17 cellular contexts compared by ENCODE assay signal in genomic region chr20:8473459-8473858, GRCh38.
A peak's percentile ranks its signal among the peaks of the same experiment; 100 is the strongest.
DNase-seq lines count a peak whose midpoint lies in the region; TF ChIP-seq lines count a peak whose summit lies in the region.
"Had no signal": no experiment of that assay in that cellular context is flagged by ENCODE, and none has a peak within 500 bp of the region (broad histone marks: within the 10 kb centered on the region; RNA-seq: fewer than 3 reads in every experiment).

No MANE protein-coding gene starts in this region.

- TF ChIP-seq CTCF in endothelial cell (IDR thresholded peaks at IDR 0.05; ENCODE audit: unreplicated experiment) = no peak

- peaks cover 2% of the 10 kb centered on the region for H3K27me3 Mint-ChIP-seq in endothelial cell (ENCODE audit: unreplicated experiment)
- H3K27me3 Mint-ChIP-seq: activated CD8-positive, alpha-beta memory T cell treated with anti-CD3 and anti-CD28 coated beads, Interleukin-2, amount 10 ng/mL, durations not matched to agents 7 days and 5 days; memory B cell; stimulated activated naive CD8-positive, alpha-beta T cell treated with anti-CD3 and anti-CD28 coated beads, Interleukin-15, amount 100 ng/mL, for 72 hours had no signal

- no peak overlapping the region for H3K4me3 Mint-ChIP-seq in endothelial cell (ENCODE audit: unreplicated experiment)
- H3K4me3 Mint-ChIP-seq: activated CD8-positive, alpha-beta memory T cell treated with anti-CD3 and anti-CD28 coated beads, Interleukin-2, amount 10 ng/mL, durations not matched to agents 7 days and 5 days; CD8-positive, alpha-beta T cell; memory B cell; nephron; stimulated activated naive CD8-positive, alpha-beta T cell treated with anti-CD3 and anti-CD28 coated beads, Interleukin-15, amount 100 ng/mL, for 72 hours; T-helper 1 cell treated with Interleukin-12 subunit alpha and Interleukin-12 subunit beta and Interleukin-4 antibody, amounts not matched to agents 30 μg/mL and 1 μg/mL, for 36 hours had no signal

- H3K4me1 Mint-ChIP-seq in endothelial cell (ENCODE audit: unreplicated experiment) = no peaks in the 10 kb centered on the region
- H3K4me1 Mint-ChIP-seq: activated CD8-positive, alpha-beta memory T cell treated with anti-CD3 and anti-CD28 coated beads, Interleukin-2, amount 10 ng/mL, durations not matched to agents 7 days and 5 days; memory B cell; stimulated activated naive CD8-positive, alpha-beta T cell treated with anti-CD3 and anti-CD28 coated beads, Interleukin-15, amount 100 ng/mL, for 72 hours had no signal

- DNase-seq in NCI-H1436 treated with DMSO at 0.1 percent for 48 hours (lab: John Stamatoyannopoulos, UW) = peak; percentile 3
- no peak for DNase-seq in NCI-H1436 (lab: John Stamatoyannopoulos, UW)
- DNase-seq in GM03348 (ENCODE audit: low spot score) = peak; percentile 8
- peak; percentile 84 for DNase-seq in NCI-H69 (lab: John Stamatoyannopoulos, UW)
- DNase-seq in hepatic stellate cell (ENCODE audit: low spot score) = peak; percentile 3
- DNase-seq in foreskin melanocyte = no peak
- DNase-seq in activated T-cell treated with anti-CD3 and anti-CD28 coated beads for 4 hours = no peak
- DNase-seq in endothelial cell (ENCODE audit: low spot score) = no peak
- DNase-seq: activated CD4-positive, alpha-beta T cell treated with anti-CD3 and anti-CD28 coated beads for 1 hour; activated CD8-positive, alpha-beta memory T cell treated with anti-CD3 and anti-CD28 coated beads, Interleukin-2, amount 10 ng/mL, durations not matched to agents 7 days and 5 days; activated gamma-delta T cell; CD8-positive, alpha-beta T cell; NCI-H187; stimulated activated naive CD8-positive, alpha-beta T cell treated with anti-CD3 and anti-CD28 coated beads, Interleukin-15, amount 100 ng/mL, for 72 hours had no signal

- no peaks in the 10 kb centered on the region for H3K36me3 Mint-ChIP-seq in endothelial cell (ENCODE audit: low read depth, unreplicated experiment)
- H3K36me3 Mint-ChIP-seq: CD8-positive, alpha-beta T cell; memory B cell had no signal

- no peak overlapping the region for H3K27ac Mint-ChIP-seq in endothelial cell (ENCODE audit: unreplicated experiment)
- H3K27ac Mint-ChIP-seq: activated CD8-positive, alpha-beta memory T cell treated with anti-CD3 and anti-CD28 coated beads, Interleukin-2, amount 10 ng/mL, durations not matched to agents 7 days and 5 days; CD8-positive, alpha-beta T cell; memory B cell; nephron; T-helper 1 cell treated with Interleukin-12 subunit alpha and Interleukin-12 subunit beta and Interleukin-4 antibody, amounts not matched to agents 30 μg/mL and 1 μg/mL, for 36 hours had no signal

- H3K9me3 Mint-ChIP-seq in endothelial cell (ENCODE audit: unreplicated experiment) = no peaks in the 10 kb centered on the region
- H3K9me3 Mint-ChIP-seq: CD8-positive, alpha-beta T cell; memory B cell; nephron; stimulated activated naive CD8-positive, alpha-beta T cell treated with anti-CD3 and anti-CD28 coated beads, Interleukin-15, amount 100 ng/mL, for 72 hours; T-helper 1 cell treated with Interleukin-12 subunit alpha and Interleukin-12 subunit beta and Interleukin-4 antibody, amounts not matched to agents 30 μg/mL and 1 μg/mL, for 36 hours had no signal

Comparison
In these comparisons a context has a peak if more than half of its experiments do, and no peak if none do; other contexts are left out.
1. DNase-seq: peak in NCI-H1436 treated with DMSO at 0.1 percent for 48 hours (single experiment), GM03348 (single experiment), NCI-H69 (single experiment) and hepatic stellate cell (single experiment); none in NCI-H1436 (single experiment), foreskin melanocyte (single experiment), activated T-cell treated with anti-CD3 and anti-CD28 coated beads for 4 hours (single experiment) and endothelial cell (single experiment).